Comparison of ENCODE assay signal across 20 cellular contexts in the genomic region with DNA sequence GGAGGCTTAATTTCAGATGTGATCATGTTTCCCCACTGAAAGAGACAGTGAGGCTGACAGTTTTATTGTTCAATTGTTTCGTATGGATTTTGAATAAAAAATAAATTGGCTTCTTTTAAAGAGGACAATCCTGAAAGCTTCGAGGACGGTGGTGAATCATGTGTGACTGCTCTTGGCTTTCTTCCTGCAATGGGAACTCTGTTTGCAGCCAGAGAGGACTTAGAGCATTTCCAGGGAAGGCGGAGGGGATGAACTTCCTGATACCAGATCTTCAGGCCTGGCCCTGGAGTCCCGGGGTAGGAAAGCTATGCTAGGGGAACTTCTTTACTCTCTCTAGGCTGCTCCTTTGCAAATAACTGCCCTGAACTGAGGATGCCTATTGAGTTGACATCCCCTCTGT.
DNase-seq lines count a peak whose midpoint lies in the region; ATAC-seq and TF ChIP-seq lines count a peak whose summit lies in the region.
"Had no signal": no experiment of that assay in that cellular context is flagged by ENCODE, and none has a peak within 500 bp of the region (broad histone marks: within the 10 kb centered on the region; RNA-seq: fewer than 3 reads in every experiment).

No MANE protein-coding gene starts in this region.

- TF ChIP-seq CTCF in fibroblast of lung (conservative IDR thresholded peaks at IDR 0.05 in 1 of 2, IDR thresholded peaks at IDR 0.05 in 1 of 2; ENCODE audit: low read depth in 1 of 2, low read length in 2 of 2), result no peak

- DNase-seq in EH (ENCODE audit: low read depth) (peak; percentile 80), RPMI7951 (ENCODE audit: low read depth) (peak; percentile 63), fibroblast of lung (ENCODE audit: low read depth in 2 of 2) (peak; percentile 54 to 57), mesenchymal stem cell (peak; percentile 10), posterior cingulate gyrus (no peak), NCI-H748 treated with DMSO at 0.1 percent for 48 hours (lab: John Stamatoyannopoulos, UW) (no peak)
- DNase-seq: ACHN; activated CD8-positive, alpha-beta memory T cell treated with anti-CD3 and anti-CD28 coated beads, Interleukin-2, amount 50 U/mL, for 48 hours; activated naive CD8-positive, alpha-beta T cell treated with anti-CD3 and anti-CD28 coated beads, Interleukin-2, amount 10 ng/mL, durations not matched to agents 7 days and 5 days; CD4-positive, CD25-positive, alpha-beta regulatory T cell; NCI-H1436; NCI-H526; stimulated activated CD4-positive, alpha-beta T cell treated with anti-CD3 and anti-CD28 coated beads, Interleukin-4, amount 100 ng/mL, for 24 hours; stimulated activated naive CD4-positive, alpha-beta T cell treated with Interleukin-2 at 50 U/mL for 16 hours; T-helper 9 cell had no signal

- no peak overlapping the region for H4K8ac ChIP-seq in mesenchymal stem cell (ENCODE audit: low read length)

- H3K27me3 ChIP-seq in fibroblast of lung (ENCODE audit: control insufficient read depth, insufficient read depth, low read length) (no peaks in the 10 kb centered on the region), mesenchymal stem cell (ENCODE audit: control insufficient read depth in 1 of 2, insufficient read depth in 1 of 2, low read length in 2 of 2) (peaks cover 0 to 13% of the 10 kb centered on the region in 2 experiments)
- H3K27me3 ChIP-seq: cardiac muscle cell had no signal

- H2BK12ac ChIP-seq in mesenchymal stem cell (ENCODE audit: low read length in 2 of 2), result no peak overlapping the region

- H4K91ac ChIP-seq in mesenchymal stem cell (ENCODE audit: low read length), result no peak overlapping the region

- no peaks in the 10 kb centered on the region for H3K79me2 ChIP-seq in fibroblast of lung (ENCODE audit: control insufficient read depth, insufficient read depth, low read length)

- H3K36me3 ChIP-seq in fibroblast of lung (ENCODE audit: control insufficient read depth, insufficient read depth, low read length), result no peaks in the 10 kb centered on the region
- no peaks in the 10 kb centered on the region for H3K36me3 ChIP-seq in mesenchymal stem cell (ENCODE audit: control insufficient read depth in 1 of 2, insufficient read depth in 2 of 2, low read depth in 1 of 2, low read length in 2 of 2)
- H3K36me3 ChIP-seq: cardiac muscle cell, gastroesophageal sphincter had no signal

- H3K9ac ChIP-seq in fibroblast of lung (ENCODE audit: insufficient read depth, low read length) (no peak overlapping the region), mesenchymal stem cell (ENCODE audit: low read length) (peak overlapping the region; percentile 51)

- H2AFZ ChIP-seq in fibroblast of lung (ENCODE audit: low read length), result peak overlapping the region; percentile 84
- H2AFZ ChIP-seq in mesenchymal stem cell (ENCODE audit: low read depth, low read length), result no peak overlapping the region

- H3K27ac ChIP-seq in fibroblast of lung (ENCODE audit: insufficient read depth, low read length) (peak overlapping the region; percentile 62), mesenchymal stem cell (ENCODE audit: low read length, poor library complexity, severe bottlenecking) (no peak overlapping the region)
- H3K27ac ChIP-seq: cardiac muscle cell, gastroesophageal sphincter had no signal

- ATAC-seq in HG02970 (IDR thresholded peaks at IDR 0.05; ENCODE audit: low FRiP score, unreplicated experiment), result no peak
- ATAC-seq in HG02840 (IDR thresholded peaks at IDR 0.05; ENCODE audit: low FRiP score, unreplicated experiment), result no peak
- ATAC-seq: gastroesophageal sphincter, Right ventricle myocardium inferior had no signal

- intact Hi-C loops in posterior cingulate gyrus (cut with DNase I), result no loop called here

- no peak overlapping the region for H2BK15ac ChIP-seq in mesenchymal stem cell (ENCODE audit: low read depth, poor library complexity, severe bottlenecking)

- H3K79me1 ChIP-seq in mesenchymal stem cell (replicated peaks; ENCODE audit: low read length, poor library complexity, severe bottlenecking), result no peaks in the 10 kb centered on the region

- no peak overlapping the region for H3K14ac ChIP-seq in mesenchymal stem cell (ENCODE audit: low read length in 2 of 2)

- H3K4me1 ChIP-seq in fibroblast of lung (ENCODE audit: control insufficient read depth, extremely low read depth, insufficient read depth, low read length) (peaks cover 14% of the 10 kb centered on the region), mesenchymal stem cell (ENCODE audit: control insufficient read depth, insufficient read depth, low read depth, low read length) (no peaks in the 10 kb centered on the region)
- H3K4me1 ChIP-seq: gastroesophageal sphincter had no signal

- WGBS in mesenchymal stem cell, result 68% methylated on average over 5 of the region's 5 CpGs

- H3K23ac ChIP-seq in mesenchymal stem cell (ENCODE audit: low read length in 2 of 2), result no peak overlapping the region

- H3K4me2 ChIP-seq in fibroblast of lung (ENCODE audit: extremely low read depth, insufficient read depth, low read length) (peak overlapping the region; percentile 49), mesenchymal stem cell (ENCODE audit: low read length, poor library complexity, severe bottlenecking) (no peak overlapping the region)

- no peaks in the 10 kb centered on the region for H4K20me1 ChIP-seq in fibroblast of lung (ENCODE audit: control insufficient read depth, extremely low read depth, insufficient read depth, low read length)

- H3K4me3 ChIP-seq in fibroblast of lung (replicated peaks in 1 of 4; ENCODE audit: control extremely low read depth in 1 of 4, insufficient read depth in 1 of 4, low read depth in 3 of 4, low read length in 4 of 4), result no peak overlapping the region
- peak overlapping the region in 1 of 2 experiments; percentile 28 for H3K4me3 ChIP-seq in mesenchymal stem cell (ENCODE audit: insufficient read depth in 1 of 2, low read depth in 1 of 2, low read length in 2 of 2)
- H3K4me3 ChIP-seq: cardiac muscle cell, gastroesophageal sphincter had no signal

- H3K18ac ChIP-seq in mesenchymal stem cell (ENCODE audit: low read depth in 1 of 2, low read length in 2 of 2), result no peak overlapping the region

- no peak overlapping the region for H2BK5ac ChIP-seq in mesenchymal stem cell (ENCODE audit: low read depth, low read length, poor library complexity, severe bottlenecking)

- H2BK120ac ChIP-seq in mesenchymal stem cell (ENCODE audit: low read depth, low read length), result no peak overlapping the region

- H2AK5ac ChIP-seq in mesenchymal stem cell (ENCODE audit: low read length, severe bottlenecking), result no peak overlapping the region

- H3K9me3 ChIP-seq in fibroblast of lung (ENCODE audit: control insufficient read depth, insufficient read depth, low read depth, low read length) (no peaks in the 10 kb centered on the region), mesenchymal stem cell (ENCODE audit: control insufficient read depth, low read length) (peaks cover 7% of the 10 kb centered on the region)

- H3K4ac ChIP-seq in mesenchymal stem cell (ENCODE audit: low read depth in 1 of 2, low read length in 2 of 2), result no peak overlapping the region

Comparison
In these comparisons a context has a peak if more than half of its experiments do, and no peak if none do; other contexts are left out.
1. DNase-seq: peak in EH (single experiment), RPMI7951 (single experiment), fibroblast of lung (2 of 2) and mesenchymal stem cell (single experiment); none in posterior cingulate gyrus (0 of 10) and NCI-H748 treated with DMSO at 0.1 percent for 48 hours (single experiment).